ENCODE assay signal across 8 cellular contexts in genomic region chr4:140150886-140151699, GRCh38. TPM values are rescaled to one million over a fixed set of nuclear protein-coding genes. Genes with fewer than 3 reads are reported as not detected.
DNase-seq lines count a peak whose midpoint lies in the region; ATAC-seq lines count a peak whose summit lies in the region.

No MANE protein-coding gene starts in this region.

- DNase-seq in NCI-H1105 treated with DMSO at 0.1 percent for 48 hours (lab: John Stamatoyannopoulos, UW) (peak; percentile 88), SKM-1 treated with dmso at 0.1 percent for 144 hours (lab: John Stamatoyannopoulos, UW; ENCODE audit: unreplicated experiment) (peak; percentile 92), globus pallidus (ENCODE audit: low spot score) (peak; percentile 86)
- peak; percentile 79 for DNase-seq in activated naive CD8-positive, alpha-beta T cell treated with anti-CD3 and anti-CD28 coated beads, Interleukin-2, amount 10 ng/mL, durations not matched to agents 7 days and 5 days

- no peaks in the 10 kb centered on the region for H3K9me3 Mint-ChIP-seq in activated naive CD8-positive, alpha-beta T cell treated with anti-CD3 and anti-CD28 coated beads, Interleukin-2, amount 10 ng/mL, durations not matched to agents 7 days and 5 days

- POLR2A ChIA-PET in activated naive CD8-positive, alpha-beta T cell treated with anti-CD3 and anti-CD28 coated beads, Interleukin-2, amount 10 ng/mL, durations not matched to agents 7 days and 5 days (lab: Charles Lee) = interaction anchor here (0.7 to 7.0 kb wide), 18 partner anchors 10 to 102 kb away, joined by 3 to 59 read pairs (median 4); no protein-coding TSS in a partner anchor

- peaks cover 8% of the 10 kb centered on the region for H3K27me3 Mint-ChIP-seq in activated naive CD8-positive, alpha-beta T cell treated with anti-CD3 and anti-CD28 coated beads, Interleukin-2, amount 10 ng/mL, durations not matched to agents 7 days and 5 days

- ATAC-seq in GM18502 (IDR thresholded peaks at IDR 0.05; ENCODE audit: poor library complexity, unreplicated experiment) = peak; percentile 37
- peak; percentile 34 for ATAC-seq in activated naive CD8-positive, alpha-beta T cell treated with anti-CD3 and anti-CD28 coated beads, Interleukin-2, amount 10 ng/mL, durations not matched to agents 7 days and 5 days (ENCODE audit: low read depth)
- no peak for ATAC-seq in GM18858 (IDR thresholded peaks at IDR 0.05; ENCODE audit: unreplicated experiment)

- under 1% methylated on average over 84 of the region's 84 CpGs for WGBS in thymus

- peaks cover 29% of the 10 kb centered on the region for H3K4me1 Mint-ChIP-seq in activated naive CD8-positive, alpha-beta T cell treated with anti-CD3 and anti-CD28 coated beads, Interleukin-2, amount 10 ng/mL, durations not matched to agents 7 days and 5 days

- H3K4me3 Mint-ChIP-seq in activated naive CD8-positive, alpha-beta T cell treated with anti-CD3 and anti-CD28 coated beads, Interleukin-2, amount 10 ng/mL, durations not matched to agents 7 days and 5 days = peak overlapping the region; percentile 96

- no peaks in the 10 kb centered on the region for H3K36me3 ChIP-seq in neuron (ENCODE audit: insufficient read depth, low read length)
- H3K36me3 ChIP-seq in thymus (ENCODE audit: control insufficient read depth, insufficient read depth) = no peaks in the 10 kb centered on the region

- H3K27ac ChIP-seq in thymus (ENCODE audit: low read depth) = peak overlapping the region; percentile 99

- H3K27me3 ChIP-seq in neuron (ENCODE audit: insufficient read depth, low read length) = no peaks in the 10 kb centered on the region
- no peaks in the 10 kb centered on the region for H3K27me3 ChIP-seq in thymus (ENCODE audit: control insufficient read depth, insufficient read depth)

- no peaks in the 10 kb centered on the region for H3K36me3 Mint-ChIP-seq in activated naive CD8-positive, alpha-beta T cell treated with anti-CD3 and anti-CD28 coated beads, Interleukin-2, amount 10 ng/mL, durations not matched to agents 7 days and 5 days

- peak overlapping the region; percentile 93 for H3K27ac Mint-ChIP-seq in activated naive CD8-positive, alpha-beta T cell treated with anti-CD3 and anti-CD28 coated beads, Interleukin-2, amount 10 ng/mL, durations not matched to agents 7 days and 5 days

- peaks cover 27% of the 10 kb centered on the region for H3K4me1 ChIP-seq in neuron (ENCODE audit: insufficient read depth, low read length)
- peaks cover 4% of the 10 kb centered on the region for H3K4me1 ChIP-seq in thymus (ENCODE audit: control insufficient read depth, insufficient read depth, low read length)

- H3K9me3 ChIP-seq in neuron (ENCODE audit: low read length) (no peaks in the 10 kb centered on the region), thymus (ENCODE audit: control insufficient read depth) (no peaks in the 10 kb centered on the region)

- H3K4me3 ChIP-seq in neuron (ENCODE audit: low read length) (peak overlapping the region; percentile 85), thymus (ENCODE audit: low read length) (peak overlapping the region; percentile 91)

- H2AFZ ChIP-seq in neuron (ENCODE audit: low read depth, low read length) = peak overlapping the region; percentile 71

RNA-seq across cellular contexts. Expression of gene MAML3, which starts 2.9 kb away (rescaled TPM):
- total RNA-seq in activated naive CD8-positive, alpha-beta T cell treated with anti-CD3 and anti-CD28 coated beads, Interleukin-2, amount 10 ng/mL, durations not matched to agents 7 days and 5 days = 1 to 10 TPM; 4.6 to 4.7 TPM
- 5.2 TPM for polyA plus RNA-seq in thymus
